13 cellular contexts compared by ENCODE assay signal in genomic region chr13:74115138-74115537, GRCh38. TPM values are rescaled to one million over a fixed set of nuclear protein-coding genes. Genes with fewer than 3 reads are reported as not detected.
A peak's percentile ranks its signal among the peaks of the same experiment; 100 is the strongest.
DNase-seq lines count a peak whose midpoint lies in the region; ATAC-seq lines count a peak whose summit lies in the region.
"Had no signal": no experiment of that assay in that cellular context is flagged by ENCODE, and none has a peak within 500 bp of the region (broad histone marks: within the 10 kb centered on the region; RNA-seq: fewer than 3 reads in every experiment).

No MANE protein-coding gene starts in this region.

- no peak for DNase-seq in activated T-cell treated with anti-CD3 and anti-CD28 coated beads, Interleukin-2, amount 50 U/mL, for 4 hours
- DNase-seq in activated T-cell treated with anti-CD3 and anti-CD28 coated beads for 4 hours (no peak), fibroblast of gingiva (ENCODE audit: low read depth) (peak; percentile 69)
- DNase-seq in activated naive CD4-positive, alpha-beta T cell treated with anti-CD3 and anti-CD28 coated beads, Interleukin-2, amount 50 U/mL, for 72 hours (ENCODE audit: low spot score in 2 of 2) = no peak
- no peak for DNase-seq in stimulated activated effector memory CD8-positive, alpha-beta T cell treated with anti-CD3 and anti-CD28 coated beads, Interleukin-12 subunit alpha, Interleukin-12 subunit beta, amount 100 ng/mL, for 72 hours (ENCODE audit: low spot score in 2 of 2)
- no peak for DNase-seq in activated effector memory CD4-positive, alpha-beta T cell treated with Interleukin-2 at 50 U/mL for 16 hours
- DNase-seq: AML-193, DMS153, NCI-H2171, pancreas, T-helper 1 cell had no signal

- H3K4me3 Mint-ChIP-seq in activated T-cell treated with anti-CD3 and anti-CD28 coated beads, Interleukin-2, amount 50 U/mL, for 4 hours = peak overlapping the region; percentile 21
- H3K4me3 Mint-ChIP-seq in stimulated activated effector memory CD8-positive, alpha-beta T cell treated with anti-CD3 and anti-CD28 coated beads, Interleukin-12 subunit alpha, Interleukin-12 subunit beta, amount 100 ng/mL, for 72 hours = peak overlapping the region; percentile 23

- H3K4me1 Mint-ChIP-seq in activated T-cell treated with anti-CD3 and anti-CD28 coated beads, Interleukin-2, amount 50 U/mL, for 4 hours (ENCODE audit: low read depth) = peaks cover 63% of the 10 kb centered on the region
- peaks cover 69% of the 10 kb centered on the region for H3K4me1 Mint-ChIP-seq in stimulated activated effector memory CD8-positive, alpha-beta T cell treated with anti-CD3 and anti-CD28 coated beads, Interleukin-12 subunit alpha, Interleukin-12 subunit beta, amount 100 ng/mL, for 72 hours

- ATAC-seq in activated T-cell treated with anti-CD3 and anti-CD28 coated beads, Interleukin-2, amount 50 U/mL, for 4 hours = peak; percentile 67 to 75
- peak; percentile 26 to 77 for ATAC-seq in activated naive CD4-positive, alpha-beta T cell treated with anti-CD3 and anti-CD28 coated beads, Interleukin-2, amount 50 U/mL, for 72 hours
- peak; percentile 82 for ATAC-seq in stimulated activated effector memory CD8-positive, alpha-beta T cell treated with anti-CD3 and anti-CD28 coated beads, Interleukin-12 subunit alpha, Interleukin-12 subunit beta, amount 100 ng/mL, for 72 hours
- ATAC-seq in HG03139 (IDR thresholded peaks at IDR 0.05; ENCODE audit: unreplicated experiment) = no peak
- ATAC-seq in GM19455 (IDR thresholded peaks at IDR 0.05; ENCODE audit: unreplicated experiment) = no peak
- ATAC-seq: pancreas had no signal

- H3K36me3 Mint-ChIP-seq in activated T-cell treated with anti-CD3 and anti-CD28 coated beads, Interleukin-2, amount 50 U/mL, for 4 hours (ENCODE audit: insufficient read depth) = peaks cover 44% of the 10 kb centered on the region
- H3K36me3 Mint-ChIP-seq in activated naive CD4-positive, alpha-beta T cell treated with anti-CD3 and anti-CD28 coated beads, Interleukin-2, amount 50 U/mL, for 72 hours = peaks cover 23 to 44% of the 10 kb centered on the region in 2 donors
- H3K36me3 Mint-ChIP-seq in stimulated activated effector memory CD8-positive, alpha-beta T cell treated with anti-CD3 and anti-CD28 coated beads, Interleukin-12 subunit alpha, Interleukin-12 subunit beta, amount 100 ng/mL, for 72 hours = peaks cover 13% of the 10 kb centered on the region

- H3K27ac Mint-ChIP-seq in activated naive CD4-positive, alpha-beta T cell treated with anti-CD3 and anti-CD28 coated beads, Interleukin-2, amount 50 U/mL, for 72 hours = peak overlapping the region in 1 of 2 donors; percentile 48
- H3K27ac Mint-ChIP-seq in stimulated activated effector memory CD8-positive, alpha-beta T cell treated with anti-CD3 and anti-CD28 coated beads, Interleukin-12 subunit alpha, Interleukin-12 subunit beta, amount 100 ng/mL, for 72 hours = peak overlapping the region; percentile 38

- H3K27me3 Mint-ChIP-seq in activated T-cell treated with anti-CD3 and anti-CD28 coated beads, Interleukin-2, amount 50 U/mL, for 4 hours (ENCODE audit: low read depth) = no peaks in the 10 kb centered on the region

- H3K9me3 Mint-ChIP-seq in activated T-cell treated with anti-CD3 and anti-CD28 coated beads, Interleukin-2, amount 50 U/mL, for 4 hours = peaks cover 29% of the 10 kb centered on the region
- peaks cover 13 to 32% of the 10 kb centered on the region in 2 donors for H3K9me3 Mint-ChIP-seq in activated naive CD4-positive, alpha-beta T cell treated with anti-CD3 and anti-CD28 coated beads, Interleukin-2, amount 50 U/mL, for 72 hours
- peaks cover 21% of the 10 kb centered on the region for H3K9me3 Mint-ChIP-seq in stimulated activated effector memory CD8-positive, alpha-beta T cell treated with anti-CD3 and anti-CD28 coated beads, Interleukin-12 subunit alpha, Interleukin-12 subunit beta, amount 100 ng/mL, for 72 hours

RNA-seq across cellular contexts. Expression of gene KLF12, which starts 19.1 kb away (rescaled TPM):
- total RNA-seq in activated T-cell treated with anti-CD3 and anti-CD28 coated beads, Interleukin-2, amount 50 U/mL, for 4 hours = 10 to 100 TPM in 2 of 3 donors, 1 to 10 TPM in 1; 7.4 to 12.3 (median 10.5) TPM
- total RNA-seq in activated naive CD4-positive, alpha-beta T cell treated with anti-CD3 and anti-CD28 coated beads, Interleukin-2, amount 50 U/mL, for 72 hours = 10 to 100 TPM; 18.4 to 25.6 TPM

Comparison
In these comparisons a context has a peak if more than half of its experiments do, and no peak if none do; other contexts are left out.
1. ATAC-seq: peak in activated T-cell treated with anti-CD3 and anti-CD28 coated beads, Interleukin-2, amount 50 U/mL, for 4 hours (2 of 2), activated naive CD4-positive, alpha-beta T cell treated with anti-CD3 and anti-CD28 coated beads, Interleukin-2, amount 50 U/mL, for 72 hours (2 of 2) and stimulated activated effector memory CD8-positive, alpha-beta T cell treated with anti-CD3 and anti-CD28 coated beads, Interleukin-12 subunit alpha, Interleukin-12 subunit beta, amount 100 ng/mL, for 72 hours (single experiment); none in HG03139 (single experiment) and GM19455 (single experiment).